In the genomic region with DNA sequence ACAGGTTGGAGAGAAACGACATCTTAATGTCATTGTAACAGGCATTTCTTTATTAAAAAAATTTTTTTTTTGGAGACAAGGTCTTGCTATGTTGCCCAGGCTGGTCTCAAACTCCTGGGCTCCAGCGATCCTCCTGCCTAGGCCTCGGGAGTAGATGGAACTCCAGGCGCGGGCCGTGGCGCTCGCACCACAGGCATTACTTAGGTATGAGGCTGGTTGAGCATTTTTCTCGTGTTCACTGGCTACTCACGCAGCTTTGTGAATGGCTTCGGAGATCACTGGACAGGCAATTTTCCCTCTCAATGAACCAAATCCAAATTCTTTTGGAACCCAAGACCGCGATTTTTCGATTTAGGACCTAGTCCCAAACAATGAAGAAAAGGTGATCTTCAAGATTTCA, we compare ENCODE assay signal across 8 cellular contexts. TPM values are rescaled to one million over a fixed set of nuclear protein-coding genes. Genes with fewer than 3 reads are reported as not detected.
DNase-seq lines count a peak whose midpoint lies in the region; ATAC-seq and TF ChIP-seq lines count a peak whose summit lies in the region.

No MANE protein-coding gene starts in this region.

- peaks cover 14% of the 10 kb centered on the region; the same call in 1 of the 2 replicates for H3K36me3 ChIP-seq in GM23338 (ENCODE audit: insufficient read depth)
- no peaks in the 10 kb centered on the region for H3K36me3 ChIP-seq in sigmoid colon

- no peaks in the 10 kb centered on the region for H3K9me3 ChIP-seq in sigmoid colon

- H3K27ac Mint-ChIP-seq in GM23338 (peak overlapping the region; percentile 39; the same call in 1 of the 2 replicates), glutamatergic neuron (ENCODE audit: unreplicated experiment) (no peak overlapping the region)

- H3K4me3 ChIP-seq in GM23338, result peak overlapping the region; percentile 82
- peak overlapping the region; percentile 56 to 95 (median 71) for H3K4me3 ChIP-seq in sigmoid colon

- peak; percentile 34 for DNase-seq in GM23338 (ENCODE audit: low spot score)
- DNase-seq in glutamatergic neuron, result no peak
- DNase-seq in sigmoid colon, result no peak
- no peak for DNase-seq in posterior cingulate gyrus
- no peak for DNase-seq in DMS114 treated with DMSO at 0.1 percent for 48 hours (lab: John Stamatoyannopoulos, UW; ENCODE audit: unreplicated experiment)
- no peak for DNase-seq in SW 1271 (lab: John Stamatoyannopoulos, UW)

- TF ChIP-seq CTCF in GM23338 (conservative IDR thresholded peaks at IDR 0.05; ENCODE audit: low read depth in 2 of 2) (no peak), glutamatergic neuron (IDR thresholded peaks at IDR 0.05; ENCODE audit: partially characterized antibody, unreplicated experiment) (no peak), sigmoid colon (IDR thresholded peaks at IDR 0.05) (no peak)

- 33 to 48% methylated on average over 14 of the region's 14 CpGs for WGBS in sigmoid colon, 2 donors

- H3K27ac ChIP-seq in GM23338 (ENCODE audit: low read depth) (peak overlapping the region; percentile 81; the same call in 1 of the 2 replicates), sigmoid colon (peak overlapping the region; percentile 79 to 87 (median 84))

- H3K27me3 ChIP-seq in GM23338 (ENCODE audit: insufficient read depth), result 0 out of 2 replicates have a peak, but pooled peaks cover 4% of the 10 kb centered on the region
- H3K27me3 ChIP-seq in sigmoid colon, result no peaks in the 10 kb centered on the region

- intact Hi-C loops in sigmoid colon (cut with DNase I) (loop anchor here (2.0 to 5.0 kb wide), 3 partner anchors 66 to 170 kb away; no protein-coding TSS in a partner anchor), posterior cingulate gyrus (cut with DNase I) (loop anchor here (2.0 to 5.0 kb wide), 2 partner anchors 110 to 152 kb away; no protein-coding TSS in a partner anchor)

- H2AFZ ChIP-seq in GM23338, result peak overlapping the region; percentile 80

- peaks cover 42% of the 10 kb centered on the region for H3K79me2 ChIP-seq in GM23338 (replicated peaks; ENCODE audit: insufficient read depth)

- H4K20me1 ChIP-seq in GM23338 (replicated peaks; ENCODE audit: insufficient read depth), result peaks cover 25% of the 10 kb centered on the region

- no peak for TF ChIP-seq POLR2A in sigmoid colon (IDR thresholded peaks at IDR 0.05)

- ATAC-seq in GM23338 (no peak; the same call in 2 of the 3 replicates), SK-N-SH treated with all-trans-retinoic acid at 6 μM for 48 hours (peak; percentile 26)
- ATAC-seq in activated CD4-positive, CD25-positive, alpha-beta regulatory T cell treated with anti-CD3 and anti-CD28 coated beads, Interleukin-2, amount 50 U/mL, for 24 hours, result no peak

- peak overlapping the region; percentile 84 for H3K4me2 ChIP-seq in GM23338

- H3K4me3 Mint-ChIP-seq in GM23338 (peak overlapping the region; percentile 88), glutamatergic neuron (ENCODE audit: unreplicated experiment) (peak overlapping the region; percentile 82)

- peaks cover 31% of the 10 kb centered on the region for H3K36me3 Mint-ChIP-seq in GM23338 (ENCODE audit: low read depth)
- no peaks in the 10 kb centered on the region for H3K36me3 Mint-ChIP-seq in glutamatergic neuron (ENCODE audit: unreplicated experiment)

- H3K9me3 Mint-ChIP-seq in GM23338 (no peaks in the 10 kb centered on the region), glutamatergic neuron (ENCODE audit: unreplicated experiment) (peaks cover 4% of the 10 kb centered on the region)

- TF ChIP-seq EP300 in sigmoid colon (IDR thresholded peaks at IDR 0.05), result no peak

- H3K4me1 Mint-ChIP-seq in GM23338, result peaks cover 43% of the 10 kb centered on the region
- H3K4me1 Mint-ChIP-seq in glutamatergic neuron (ENCODE audit: low read depth, unreplicated experiment), result peaks cover 11% of the 10 kb centered on the region

- H3F3A ChIP-seq in GM23338 (replicated peaks; ENCODE audit: low read depth), result peaks cover 10% of the 10 kb centered on the region

- peaks cover 33% of the 10 kb centered on the region for H3K4me1 ChIP-seq in GM23338 (ENCODE audit: insufficient read depth)
- peaks cover 0 to 41% (median 34%) of the 10 kb centered on the region in 4 donors for H3K4me1 ChIP-seq in sigmoid colon

- H3K27me3 Mint-ChIP-seq in GM23338 (ENCODE audit: insufficient read depth, low read depth, poor library complexity), result peaks cover 18% of the 10 kb centered on the region
- H3K27me3 Mint-ChIP-seq in glutamatergic neuron (ENCODE audit: unreplicated experiment), result peaks cover 1% of the 10 kb centered on the region

- no peaks in the 10 kb centered on the region for H3K9me2 ChIP-seq in GM23338 (ENCODE audit: insufficient read depth)

TF ChIP-seq in GM23338, 12 proteins besides CTCF, POLR2A, EP300 and RAD21:
- TF ChIP-seq ZNF114 (CRISPR knock-in tag; IDR thresholded peaks at IDR 0.05), result 0 out of 2 replicates have a peak, but pooled peaks have one; percentile 1
- no peak for TF ChIP-seq JUNB (IDR thresholded peaks at IDR 0.05; ENCODE audit: unreplicated experiment)

TF ChIP-seq in SK-N-SH treated with all-trans-retinoic acid at 6 μM for 48 hours, 23 proteins besides CTCF, POLR2A, EP300 and RAD21:
- TF ChIP-seq ZFP30 (CRISPR knock-in tag; IDR thresholded peaks at IDR 0.05) (no peak), TOX (CRISPR knock-in tag; IDR thresholded peaks at IDR 0.05; ENCODE audit: borderline replicate concordance) (no peak), PPARA (CRISPR knock-in tag; IDR thresholded peaks at IDR 0.05; ENCODE audit: borderline replicate concordance) (no peak), CREB5 (CRISPR knock-in tag; IDR thresholded peaks at IDR 0.05; ENCODE audit: low read depth) (no peak), ZC3H10 (CRISPR knock-in tag; IDR thresholded peaks at IDR 0.05) (no peak), RARB (CRISPR knock-in tag; IDR thresholded peaks at IDR 0.05) (no peak)

RNA-seq across cellular contexts. Expression of gene TCF7L1, which starts 0.8 kb away (rescaled TPM):
- 42.4 and 47.3 TPM in 2 replicates for total RNA-seq in GM23338 (2014; rRNA removed; shearing (Covaris generic))
- polyA plus RNA-seq in GM23338 (2016; fragmentation: Nextera tagmentation; extraction: Ambion mirVana) (101 and 113 TPM in 2 replicates), sigmoid colon (1 to 10 TPM; 1.2 to 4.8 (median 4.0) TPM)
- total RNA-seq in glutamatergic neuron (ENCODE audit: unreplicated experiment) (6.6 TPM), sigmoid colon (10 to 100 TPM in 1 of 4 donors, 1 to 10 TPM in 3; 2.9 to 15.2 (median 5.1) TPM)
